In the genomic region with DNA sequence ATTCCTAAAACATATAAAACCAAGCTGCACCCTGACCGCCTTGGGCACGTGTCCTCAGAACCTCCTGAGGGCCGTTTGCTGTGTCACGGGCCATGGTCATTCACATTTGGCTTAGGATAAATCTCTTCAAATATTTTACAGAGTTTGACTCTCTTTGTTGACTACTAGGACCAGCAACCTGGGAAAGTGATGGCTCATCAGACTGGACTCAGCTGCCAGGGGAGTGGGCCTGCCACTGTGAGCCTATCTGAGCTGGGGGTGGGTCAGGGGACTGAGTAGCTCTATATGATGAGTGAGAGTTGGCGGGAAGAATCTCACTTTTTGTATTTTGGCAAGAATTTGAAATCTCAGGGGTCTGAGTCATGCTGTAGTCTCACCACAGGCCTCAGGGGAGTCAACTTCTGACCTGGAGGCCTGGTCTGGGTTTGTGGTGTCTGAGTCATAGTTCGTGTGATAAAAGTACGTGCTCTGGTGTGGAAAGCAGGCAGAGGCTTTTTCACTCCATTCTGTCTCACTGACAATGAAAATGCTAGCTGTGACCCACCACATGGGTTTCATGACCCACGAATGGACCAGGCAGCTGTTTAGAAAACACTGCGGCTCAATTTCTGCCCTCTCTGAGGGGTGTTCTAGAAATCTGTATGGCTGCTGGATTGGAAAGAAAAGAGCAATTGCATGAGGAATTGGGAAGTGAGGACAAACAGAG, we compare ENCODE assay signal across 8 cellular contexts. TPM values are rescaled to one million over a fixed set of nuclear protein-coding genes. Genes with fewer than 3 reads are reported as not detected.
A peak's percentile ranks its signal among the peaks of the same experiment; 100 is the strongest.
DNase-seq lines count a peak whose midpoint lies in the region; ATAC-seq and TF ChIP-seq lines count a peak whose summit lies in the region.

No MANE protein-coding gene starts in this region.

- H3K4me3 ChIP-seq in upper lobe of left lung = no peak overlapping the region

- peak; percentile 99 for DNase-seq in EH (ENCODE audit: low read depth)
- DNase-seq in activated CD4-positive, alpha-beta T cell treated with anti-CD3 and anti-CD28 coated beads for 24 hours (ENCODE audit: low read depth in 2 of 2) = peak; percentile 48 to 54
- peak; percentile 30 to 94 for DNase-seq in dermis microvascular lymphatic vessel endothelial cell (ENCODE audit: low read depth in 2 of 2)
- no peak for DNase-seq in neural crest cell (ENCODE audit: low read depth, low spot score)
- peak in 1 of 2 donors; percentile 79 for DNase-seq in upper lobe of left lung
- DNase-seq in pons (ENCODE audit: low spot score) = no peak

- ATAC-seq in GM21786 (IDR thresholded peaks at IDR 0.05; ENCODE audit: unreplicated experiment) = peak; percentile 55
- peak; percentile 25 to 72 for ATAC-seq in upper lobe of left lung (ENCODE audit: low FRiP score in 2 of 2)

- H3K27me3 Mint-ChIP-seq in neural crest cell (ENCODE audit: low read depth) = no peaks in the 10 kb centered on the region

- no peaks in the 10 kb centered on the region for H3K36me3 Mint-ChIP-seq in neural crest cell (ENCODE audit: low read depth)

- peak overlapping the region; percentile 34 to 98 (median 62) for H3K27ac ChIP-seq in upper lobe of left lung

- H3K9me3 ChIP-seq in upper lobe of left lung = no peaks in the 10 kb centered on the region

- H3K4me3 Mint-ChIP-seq in neural crest cell = peak overlapping the region; percentile 2

- H3K4me1 Mint-ChIP-seq in neural crest cell = peaks cover 27% of the 10 kb centered on the region

- TF ChIP-seq POLR2A in upper lobe of left lung (IDR thresholded peaks at IDR 0.05) = peak in 1 of 4 donors; percentile 56

- peaks cover 33 to 44% (median 35%) of the 10 kb centered on the region in 4 donors for H3K4me1 ChIP-seq in upper lobe of left lung

- no peaks in the 10 kb centered on the region for H3K27me3 ChIP-seq in upper lobe of left lung

- WGBS in upper lobe of left lung, 2 donors = 64 to 74% methylated on average over 9 of the region's 9 CpGs

- no peaks in the 10 kb centered on the region for H3K36me3 ChIP-seq in upper lobe of left lung

- peak overlapping the region; percentile 7 for H3K27ac Mint-ChIP-seq in neural crest cell (ENCODE audit: unreplicated experiment)

- no peaks in the 10 kb centered on the region for H3K9me3 Mint-ChIP-seq in neural crest cell

- no peak for TF ChIP-seq RAD21 in Ishikawa (IDR thresholded peaks at IDR 0.05; ENCODE audit: low read depth)

- no peak for TF ChIP-seq CTCF in neural crest cell (conservative IDR thresholded peaks at IDR 0.05)
- TF ChIP-seq CTCF in upper lobe of left lung (IDR thresholded peaks at IDR 0.05) = no peak

- TF ChIP-seq EP300 in Ishikawa (IDR thresholded peaks at IDR 0.05; ENCODE audit: borderline replicate concordance) = peak; percentile 67; the same call in 1 of the 2 replicates
- TF ChIP-seq EP300 in upper lobe of left lung (IDR thresholded peaks at IDR 0.05) = peak in 1 of 4 donors; percentile 69

TF ChIP-seq in Ishikawa, 13 proteins besides CTCF, POLR2A, EP300 and RAD21:
- TF ChIP-seq TCF12 (IDR thresholded peaks at IDR 0.05; ENCODE audit: low read depth) = peak; percentile 71; the same call in 1 of the 2 replicates
- no peak for TF ChIP-seq ZBTB7A (IDR thresholded peaks at IDR 0.05; ENCODE audit: low read depth)
- peak; percentile 42; the same call in 1 of the 2 replicates for TF ChIP-seq TEAD4 (IDR thresholded peaks at IDR 0.05)
- TF ChIP-seq FOXM1 (IDR thresholded peaks at IDR 0.05; ENCODE audit: borderline replicate concordance, low read depth) = 0 out of 2 replicates have a peak, but pooled peaks have one; percentile 42
- TF ChIP-seq, protein P1, sequence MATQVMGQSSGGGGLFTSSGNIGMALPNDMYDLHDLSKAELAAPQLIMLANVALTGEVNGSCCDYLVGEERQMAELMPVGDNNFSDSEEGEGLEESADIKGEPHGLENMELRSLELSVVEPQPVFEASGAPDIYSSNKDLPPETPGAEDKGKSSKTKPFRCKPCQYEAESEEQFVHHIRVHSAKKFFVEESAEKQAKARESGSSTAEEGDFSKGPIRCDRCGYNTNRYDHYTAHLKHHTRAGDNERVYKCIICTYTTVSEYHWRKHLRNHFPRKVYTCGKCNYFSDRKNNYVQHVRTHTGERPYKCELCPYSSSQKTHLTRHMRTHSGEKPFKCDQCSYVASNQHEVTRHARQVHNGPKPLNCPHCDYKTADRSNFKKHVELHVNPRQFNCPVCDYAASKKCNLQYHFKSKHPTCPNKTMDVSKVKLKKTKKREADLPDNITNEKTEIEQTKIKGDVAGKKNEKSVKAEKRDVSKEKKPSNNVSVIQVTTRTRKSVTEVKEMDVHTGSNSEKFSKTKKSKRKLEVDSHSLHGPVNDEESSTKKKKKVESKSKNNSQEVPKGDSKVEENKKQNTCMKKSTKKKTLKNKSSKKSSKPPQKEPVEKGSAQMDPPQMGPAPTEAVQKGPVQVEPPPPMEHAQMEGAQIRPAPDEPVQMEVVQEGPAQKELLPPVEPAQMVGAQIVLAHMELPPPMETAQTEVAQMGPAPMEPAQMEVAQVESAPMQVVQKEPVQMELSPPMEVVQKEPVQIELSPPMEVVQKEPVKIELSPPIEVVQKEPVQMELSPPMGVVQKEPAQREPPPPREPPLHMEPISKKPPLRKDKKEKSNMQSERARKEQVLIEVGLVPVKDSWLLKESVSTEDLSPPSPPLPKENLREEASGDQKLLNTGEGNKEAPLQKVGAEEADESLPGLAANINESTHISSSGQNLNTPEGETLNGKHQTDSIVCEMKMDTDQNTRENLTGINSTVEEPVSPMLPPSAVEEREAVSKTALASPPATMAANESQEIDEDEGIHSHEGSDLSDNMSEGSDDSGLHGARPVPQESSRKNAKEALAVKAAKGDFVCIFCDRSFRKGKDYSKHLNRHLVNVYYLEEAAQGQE (IDR thresholded peaks at IDR 0.05; ENCODE audit: low read depth) = no peak
- TF ChIP-seq NFIC (IDR thresholded peaks at IDR 0.05) = peak; percentile 67
TF ChIP-seq in Ishikawa: peak in this region for 4.

RNA-seq across cellular contexts. Expression of a gene that starts 4.2 kb away (rescaled TPM):
- total RNA-seq in dermis microvascular lymphatic vessel endothelial cell = 8.3 and 9.1 TPM in 2 replicates
- 18.9 and 23.1 TPM in 2 replicates for total RNA-seq in neural crest cell
- total RNA-seq in upper lobe of left lung = 100 to 1,000 TPM in 1 of 6 donors, 10 to 100 TPM in 5; 30.6 to 107 (median 72.0) TPM

RNA-seq across cellular contexts. Expression of a gene that starts 49.5 kb away (rescaled TPM):
- total RNA-seq in dermis microvascular lymphatic vessel endothelial cell (under 0.01 TPM in 1 of 2 replicates, not detected in the other), neural crest cell (not detected in 2 replicates), upper lobe of left lung (10 to 100 TPM in 2 of 6 donors, 1 to 10 TPM in 2, under 1 TPM in 2; 0.29 to 15.5 (median 1.9) TPM)

RNA-seq across cellular contexts. Expression of a gene that starts 56.0 kb away (rescaled TPM):
- total RNA-seq in dermis microvascular lymphatic vessel endothelial cell = not detected in 2 replicates
- total RNA-seq in neural crest cell = not detected in 2 replicates
- total RNA-seq in upper lobe of left lung = not detected

Comparison
In these comparisons a context has a peak if more than half of its experiments do, and no peak if none do; other contexts are left out.
1. DNase-seq: peak in EH (single experiment), activated CD4-positive, alpha-beta T cell treated with anti-CD3 and anti-CD28 coated beads for 24 hours (2 of 2) and dermis microvascular lymphatic vessel endothelial cell (2 of 2); none in neural crest cell (single experiment) and pons (single experiment).